ENCODE assay signal across 1 cellular context in the genomic region with DNA sequence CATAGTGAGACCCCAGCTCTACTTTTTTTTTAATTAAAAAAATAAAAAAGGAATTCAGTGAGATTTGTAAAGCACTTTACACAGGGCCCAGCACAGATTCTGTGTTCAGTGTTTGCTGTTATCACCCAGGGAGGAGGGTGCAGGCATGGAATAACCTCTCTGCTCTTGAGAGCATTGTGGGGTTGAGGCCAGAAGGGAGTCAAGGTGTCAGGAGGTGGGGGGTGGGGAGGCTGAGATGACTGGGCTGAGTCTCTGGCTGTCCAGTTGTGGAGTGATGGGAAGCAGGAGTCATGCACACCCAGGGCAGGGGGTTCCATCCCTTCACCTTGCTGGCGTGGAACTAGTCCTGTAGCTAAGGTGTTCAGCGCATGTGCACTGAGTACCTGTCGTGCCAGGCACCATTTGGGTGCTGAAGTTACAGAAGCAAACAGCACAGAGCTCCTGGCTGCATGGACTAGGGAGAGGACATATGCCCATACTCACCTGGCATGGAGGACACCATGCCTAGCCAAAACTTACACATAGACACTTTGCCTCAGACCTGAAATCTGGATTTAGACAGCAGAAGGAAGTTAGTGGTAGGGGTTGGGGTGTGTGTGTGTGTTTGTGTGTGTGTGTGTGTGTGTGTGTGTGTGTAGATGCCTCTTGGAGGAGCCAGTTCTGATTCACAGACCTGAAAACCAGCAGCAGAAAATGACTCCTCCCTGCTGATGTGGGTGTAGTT.
TF ChIP-seq lines count a peak whose summit lies in the region.

No MANE protein-coding gene starts in this region.

TF ChIP-seq in H1, 55 proteins besides CTCF, POLR2A, EP300 and RAD21:
- TF ChIP-seq CTBP2 (IDR thresholded peaks at IDR 0.05; ENCODE audit: borderline replicate concordance, insufficient read depth, insufficient read length, low read length) (no peak), POLR2AphosphoS5 (IDR thresholded peaks at IDR 0.05; ENCODE audit: low read depth, low read length) (peak; percentile 54)
